14 cellular contexts compared by ENCODE assay signal in the genomic region with DNA sequence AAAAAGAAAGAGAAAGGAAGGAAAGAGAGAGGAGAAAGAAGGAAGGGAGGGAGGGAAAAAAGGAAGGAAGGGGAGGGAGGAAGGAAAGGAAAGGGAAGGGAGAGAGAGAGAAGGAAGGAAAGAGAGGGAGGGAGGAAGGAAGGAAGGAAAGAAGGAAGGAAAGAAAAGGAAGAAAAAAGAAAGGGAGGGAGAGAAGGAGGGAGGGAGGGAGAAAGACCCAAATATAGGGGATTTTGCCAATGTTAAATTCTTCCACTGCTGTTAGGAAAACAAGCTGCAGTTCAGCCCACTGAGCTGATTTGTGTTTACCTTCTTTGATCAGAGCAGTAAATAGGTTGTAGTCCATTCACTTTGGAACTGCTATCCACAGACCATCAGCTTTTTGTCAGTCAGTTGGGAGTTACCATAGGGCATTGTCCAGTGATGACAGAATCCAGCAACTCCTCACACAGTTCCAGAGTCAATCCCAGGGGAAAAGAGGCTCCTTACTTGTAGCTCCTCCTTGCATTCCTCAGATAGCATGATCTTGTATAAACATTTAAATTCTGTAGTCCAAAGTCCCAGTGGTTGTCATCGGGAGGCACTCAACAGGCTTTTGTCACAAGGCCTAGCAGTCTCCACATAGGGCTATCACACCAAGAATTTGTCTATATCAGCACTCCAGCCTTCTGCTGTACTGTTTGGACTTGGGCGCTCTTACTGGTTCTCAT. TPM values are rescaled to one million over a fixed set of nuclear protein-coding genes. Genes with fewer than 3 reads are reported as not detected.
DNase-seq lines count a peak whose midpoint lies in the region; ATAC-seq, FAIRE-seq and TF ChIP-seq lines count a peak whose summit lies in the region.
"Had no signal": no experiment of that assay in that cellular context is flagged by ENCODE, and none has a peak within 500 bp of the region (broad histone marks: within the 10 kb centered on the region; RNA-seq: fewer than 3 reads in every experiment).

No MANE protein-coding gene starts in this region.

- intact Hi-C loops in kidney (cut with DNase I): no loop called here

- no peaks in the 10 kb centered on the region for H3K9me3 Mint-ChIP-seq in stimulated activated effector memory CD8-positive, alpha-beta T cell treated with anti-CD3 and anti-CD28 coated beads, Interleukin-12 subunit alpha, Interleukin-12 subunit beta, amount 100 ng/mL, for 72 hours
- H3K9me3 Mint-ChIP-seq: activated T-helper 2 cell treated with anti-CD3 and anti-CD28 coated beads, Interferon-gamma antibody, Interleukin-2, Interleukin-4, amounts not matched to agents 10 μg/mL and 5 μg/mL and 100 μg/mL, durations not matched to agents 14 hours and 24 hours and 36 hours; memory B cell had no signal

- peak overlapping the region; percentile 67 to 78 for H3K27ac ChIP-seq in kidney (ENCODE audit: low read depth in 2 of 2, low read length in 2 of 2)

- no peak for ATAC-seq in stimulated activated effector memory CD8-positive, alpha-beta T cell treated with anti-CD3 and anti-CD28 coated beads, Interleukin-12 subunit alpha, Interleukin-12 subunit beta, amount 100 ng/mL, for 72 hours
- no peak for ATAC-seq in HG02981 (IDR thresholded peaks at IDR 0.05; ENCODE audit: unreplicated experiment)

- H3K9ac ChIP-seq in kidney (ENCODE audit: low read length in 2 of 2): no peak overlapping the region

- no peak overlapping the region for H3K4me3 ChIP-seq in astrocyte of the spinal cord (ENCODE audit: low read depth, low read length)
- H3K4me3 ChIP-seq in kidney (ENCODE audit: low read length in 2 of 2): no peak overlapping the region

- H3K9me3 ChIP-seq in kidney (ENCODE audit: control insufficient read depth in 1 of 2, low read length in 2 of 2): no peaks in the 10 kb centered on the region

- no peak for FAIRE-seq in kidney (lab: Jason Lieb, UNC)
- FAIRE-seq: endometrium, TTC549 had no signal

- H3K36me3 ChIP-seq in kidney (ENCODE audit: control insufficient read depth in 1 of 2, insufficient read depth in 2 of 2, low read length in 2 of 2): peaks cover 17 to 21% of the 10 kb centered on the region in 2 donors

- H3K4me3 Mint-ChIP-seq in stimulated activated effector memory CD8-positive, alpha-beta T cell treated with anti-CD3 and anti-CD28 coated beads, Interleukin-12 subunit alpha, Interleukin-12 subunit beta, amount 100 ng/mL, for 72 hours: no peak overlapping the region
- H3K4me3 Mint-ChIP-seq: memory B cell had no signal

- DNase-seq in GM03348 (ENCODE audit: low spot score) (peak; percentile 78), astrocyte of the spinal cord (ENCODE audit: low read depth, low spot score) (peak; percentile 17), kidney (no peak), CD1c-positive myeloid dendritic cell (ENCODE audit: extremely low spot score) (no peak), NCI-H2107 treated with DMSO at 0.1 percent for 48 hours (lab: John Stamatoyannopoulos, UW; ENCODE audit: unreplicated experiment) (no peak), DMS79 (lab: John Stamatoyannopoulos, UW) (no peak)
- no peak for DNase-seq in stimulated activated effector memory CD8-positive, alpha-beta T cell treated with anti-CD3 and anti-CD28 coated beads, Interleukin-12 subunit alpha, Interleukin-12 subunit beta, amount 100 ng/mL, for 72 hours (ENCODE audit: low spot score in 2 of 2)
- DNase-seq: DMS79 treated with DMSO at 0.1 percent for 48 hours; stimulated activated CD4-positive, alpha-beta T cell treated with anti-CD3 and anti-CD28 coated beads, Interleukin-1b, Interleukin-23, amount 100 ng/mL, for 48 hours had no signal

- TF ChIP-seq CTCF in astrocyte of the spinal cord (IDR thresholded peaks at IDR 0.05; ENCODE audit: low read depth, low read length) (no peak), kidney (IDR thresholded peaks at IDR 0.05; ENCODE audit: borderline replicate concordance, extremely low read depth, insufficient read depth) (no peak)

- H3K27ac Mint-ChIP-seq in stimulated activated effector memory CD8-positive, alpha-beta T cell treated with anti-CD3 and anti-CD28 coated beads, Interleukin-12 subunit alpha, Interleukin-12 subunit beta, amount 100 ng/mL, for 72 hours: peak overlapping the region; percentile 45
- H3K27ac Mint-ChIP-seq: activated T-helper 2 cell treated with anti-CD3 and anti-CD28 coated beads, Interferon-gamma antibody, Interleukin-2, Interleukin-4, amounts not matched to agents 10 μg/mL and 5 μg/mL and 100 μg/mL, durations not matched to agents 14 hours and 24 hours and 36 hours; memory B cell had no signal

- peaks cover 5 to 6% of the 10 kb centered on the region in 2 donors for H3K4me1 ChIP-seq in kidney (ENCODE audit: control insufficient read depth in 1 of 2, insufficient read depth in 1 of 2, low read depth in 1 of 2, low read length in 2 of 2)

- in situ Hi-C loops in astrocyte of the spinal cord (cut with HindIII; ENCODE audit: low sequenced_read_pairs): no loop called here

- peaks cover 94% of the 10 kb centered on the region for H3K36me3 Mint-ChIP-seq in stimulated activated effector memory CD8-positive, alpha-beta T cell treated with anti-CD3 and anti-CD28 coated beads, Interleukin-12 subunit alpha, Interleukin-12 subunit beta, amount 100 ng/mL, for 72 hours

- H3K4me1 Mint-ChIP-seq in stimulated activated effector memory CD8-positive, alpha-beta T cell treated with anti-CD3 and anti-CD28 coated beads, Interleukin-12 subunit alpha, Interleukin-12 subunit beta, amount 100 ng/mL, for 72 hours: peaks cover 2% of the 10 kb centered on the region
- H3K4me1 Mint-ChIP-seq: memory B cell had no signal

RNA-seq across cellular contexts. Expression of a gene that starts 13.5 kb away (rescaled TPM):
- 38.6 TPM for total RNA-seq in kidney
- polyA plus RNA-seq in kidney (ENCODE audit: insufficient read depth, low read depth, low replicate concordance): 21.8 TPM

RNA-seq across cellular contexts. Expression of a gene that starts 44.1 kb away (rescaled TPM):
- 49.0 TPM for total RNA-seq in kidney
- polyA plus RNA-seq in kidney (ENCODE audit: insufficient read depth, low read depth, low replicate concordance): 27.9 TPM

RNA-seq across cellular contexts. Expression of a gene that starts 55.3 kb away (rescaled TPM):
- 47.2 TPM for total RNA-seq in kidney
- 5.2 TPM for polyA plus RNA-seq in kidney (ENCODE audit: insufficient read depth, low read depth, low replicate concordance)

Comparison
In these comparisons a context has a peak if more than half of its experiments do, and no peak if none do; other contexts are left out.
1. DNase-seq: peak in GM03348 (single experiment) and astrocyte of the spinal cord (single experiment); none in kidney (single experiment), stimulated activated effector memory CD8-positive, alpha-beta T cell treated with anti-CD3 and anti-CD28 coated beads, Interleukin-12 subunit alpha, Interleukin-12 subunit beta, amount 100 ng/mL, for 72 hours (0 of 2), CD1c-positive myeloid dendritic cell (single experiment), NCI-H2107 treated with DMSO at 0.1 percent for 48 hours (single experiment) and DMS79 (single experiment).